In genomic region chr3:45167011-45167911, GRCh38 we compare ENCODE assay signal across 8 cellular contexts. TPM values are rescaled to one million over a fixed set of nuclear protein-coding genes. Genes with fewer than 3 reads are reported as not detected.
DNase-seq lines count a peak whose midpoint lies in the region; ATAC-seq, FAIRE-seq and TF ChIP-seq lines count a peak whose summit lies in the region.

No MANE protein-coding gene starts in this region.

- H4K20me1 ChIP-seq in HepG2 (ENCODE audit: insufficient read depth, low read length) = no peaks in the 10 kb centered on the region

- FAIRE-seq in HepG2 (lab: Jason Lieb, UNC) = no peak

- no peak for TF ChIP-seq RAD21 in HepG2 (CRISPR knock-in tag; IDR thresholded peaks at IDR 0.05)

- no TSS peak for BruUV-seq in HepG2 (replicated peaks; lab: Mats Ljungman, UMichigan)

- peak; percentile 39 for DNase-seq in GF-D8 (lab: John Stamatoyannopoulos, UW)
- peak; percentile 80 for DNase-seq in NCI-H226
- DNase-seq in activated CD4-positive, alpha-beta T cell treated with anti-CD3 and anti-CD28 coated beads, Interleukin-2, amount 10 ng/mL, durations not matched to agents 7 days and 5 days = peak; percentile 89
- peak; percentile 97 for DNase-seq in dedifferentiated amniotic fluid mesenchymal stem cell (ENCODE audit: extremely low spot score)
- DNase-seq in HepG2 (ENCODE audit: low spot score) = no peak
- DNase-seq in stimulated activated CD4-positive, alpha-beta T cell treated with anti-CD3 and anti-CD28 coated beads, Interleukin-4, amount 100 ng/mL, for 1 hour = peak; percentile 83

- no peak overlapping the region for H3K9ac ChIP-seq in HepG2 (ENCODE audit: insufficient read depth, low read depth, low read length)

- H3K27me3 Mint-ChIP-seq in activated CD4-positive, alpha-beta T cell treated with anti-CD3 and anti-CD28 coated beads, Interleukin-2, amount 10 ng/mL, durations not matched to agents 7 days and 5 days = peaks cover 1% of the 10 kb centered on the region

- peaks cover 9% of the 10 kb centered on the region for H3K9me3 Mint-ChIP-seq in activated CD4-positive, alpha-beta T cell treated with anti-CD3 and anti-CD28 coated beads, Interleukin-2, amount 10 ng/mL, durations not matched to agents 7 days and 5 days

- peak overlapping the region; percentile 96 for H3K27ac Mint-ChIP-seq in activated CD4-positive, alpha-beta T cell treated with anti-CD3 and anti-CD28 coated beads, Interleukin-2, amount 10 ng/mL, durations not matched to agents 7 days and 5 days

- 65% methylated on average over 23 of the region's 23 CpGs for WGBS in HepG2 (ENCODE audit: low lambda C conversion rate)

- in situ Hi-C loops in HepG2 (cut with HindIII; ENCODE audit: extremely low pct_ligation_motif_present, low pct_unique_long_range_greater_than_20kb) = no loop called here

- H3K9me3 ChIP-seq in HepG2 (ENCODE audit: low read length) = no peaks in the 10 kb centered on the region

- peaks cover 1 to 5% of the 10 kb centered on the region in 2 experiments; a peak in 2 of 5 replicates for H3K27me3 ChIP-seq in HepG2 (ENCODE audit: control insufficient read depth in 1 of 2, insufficient read depth in 2 of 2, low read length in 2 of 2)

- H3K4me2 ChIP-seq in HepG2 (ENCODE audit: low read depth, low read length) = no peak overlapping the region

- peaks cover 54% of the 10 kb centered on the region for H3K4me1 Mint-ChIP-seq in activated CD4-positive, alpha-beta T cell treated with anti-CD3 and anti-CD28 coated beads, Interleukin-2, amount 10 ng/mL, durations not matched to agents 7 days and 5 days

- no peak for TF ChIP-seq POLR2A in HepG2 (IDR thresholded peaks at IDR 0.05; ENCODE audit: insufficient read depth in 1 of 2, low read depth in 2 of 2, low read length in 2 of 2)

- POLR2A ChIA-PET in activated CD4-positive, alpha-beta T cell treated with anti-CD3 and anti-CD28 coated beads, Interleukin-2, amount 10 ng/mL, durations not matched to agents 7 days and 5 days (lab: Charles Lee) = no interaction called here
- POLR2A ChIA-PET in HepG2 (lab: Yijun Ruan, JAX) = no interaction called here

- ATAC-seq in HG03039 (IDR thresholded peaks at IDR 0.05; ENCODE audit: unreplicated experiment) = peak; percentile 58
- ATAC-seq in HepG2 = no peak
- ATAC-seq in GM21526 (IDR thresholded peaks at IDR 0.05; ENCODE audit: low FRiP score, unreplicated experiment) = no peak

- intact Hi-C loops in HepG2 (cut with micrococcal nuclease; ENCODE audit: unreplicated experiment) = no loop called here

- H3K79me2 ChIP-seq in HepG2 (ENCODE audit: insufficient read depth, low read length) = no peaks in the 10 kb centered on the region

- no peaks in the 10 kb centered on the region for H3K36me3 ChIP-seq in HepG2 (replicated peaks in 1 of 2; ENCODE audit: control insufficient read depth in 1 of 2, insufficient read depth in 2 of 2, low read length in 2 of 2)

- no peak overlapping the region for H3K4me3 ChIP-seq in HepG2 (replicated peaks in 1 of 3; ENCODE audit: insufficient read depth in 1 of 3, low read depth in 2 of 3, low read length in 3 of 3)

- H3K27ac ChIP-seq in HepG2 (ENCODE audit: extremely low read length, insufficient read depth, low read length) = no peak overlapping the region

- CTCF ChIA-PET in activated CD4-positive, alpha-beta T cell treated with anti-CD3 and anti-CD28 coated beads, Interleukin-2, amount 10 ng/mL, durations not matched to agents 7 days and 5 days (lab: Charles Lee) = interaction anchor here (0.6 to 1.7 kb wide), 7 partner anchors 9 to 792 kb away, joined by 3 to 4 read pairs (median 4); no protein-coding TSS in a partner anchor
- CTCF ChIA-PET in HepG2 (lab: Yijun Ruan, JAX; ENCODE audit: low intra/inter-chr PET ratio, low total read pairs) = no interaction called here

- no peak overlapping the region for H2AFZ ChIP-seq in HepG2 (ENCODE audit: low read length)

- no peaks in the 10 kb centered on the region for H3K4me1 ChIP-seq in HepG2 (ENCODE audit: insufficient read depth, low read length)

- H3K4me3 Mint-ChIP-seq in activated CD4-positive, alpha-beta T cell treated with anti-CD3 and anti-CD28 coated beads, Interleukin-2, amount 10 ng/mL, durations not matched to agents 7 days and 5 days = peak overlapping the region; percentile 55

- peaks cover 15% of the 10 kb centered on the region for H3K36me3 Mint-ChIP-seq in activated CD4-positive, alpha-beta T cell treated with anti-CD3 and anti-CD28 coated beads, Interleukin-2, amount 10 ng/mL, durations not matched to agents 7 days and 5 days (ENCODE audit: low read depth)

- TF ChIP-seq EP300 in HepG2 (IDR thresholded peaks at IDR 0.05; ENCODE audit: low read depth in 2 of 2, low read length in 2 of 2) = no peak
- TF ChIP-seq EP300 in HepG2 (CRISPR knock-in tag; IDR thresholded peaks at IDR 0.05; ENCODE audit: borderline replicate concordance) = no peak

- TF ChIP-seq CTCF in HepG2 (CRISPR knock-in tag; IDR thresholded peaks at IDR 0.05) = no peak

TF ChIP-seq in HepG2, 621 proteins besides CTCF, POLR2A, EP300 and RAD21 (continues in another document):
- TF ChIP-seq ZBTB33 (CRISPR knock-in tag; IDR thresholded peaks at IDR 0.05) = 0 out of 2 replicates have a peak, but pooled peaks have one; percentile 34

RNA-seq across cellular contexts. Expression of gene CDCP1, which starts 21.1 kb away (rescaled TPM):
- total RNA-seq in activated CD4-positive, alpha-beta T cell treated with anti-CD3 and anti-CD28 coated beads, Interleukin-2, amount 10 ng/mL, durations not matched to agents 7 days and 5 days = 10 to 100 TPM; 21.7 to 22.2 TPM
- total RNA-seq in HepG2 (2016; rRNA removed; fragmentation: Illumina TruSeq; extraction: Trizol) = 0.14 and 0.18 TPM in 2 replicates
- total RNA-seq in HepG2 (2016; cell fraction: cytosol; rRNA removed; fragmentation: Illumina TruSeq; extraction: Trizol; ENCODE audit: low read depth) = under 0.01 and 0.20 TPM in 2 replicates
- 0.10 and 0.35 TPM in 2 replicates for total RNA-seq in HepG2 (2016; cell fraction: insoluble cytoplasmic fraction; rRNA removed; fragmentation: Illumina TruSeq; extraction: Trizol)
- total RNA-seq in HepG2 (2016; cell fraction: membrane; rRNA removed; fragmentation: Illumina TruSeq; extraction: Trizol) = 0.21 and 0.28 TPM in 2 replicates
- 0.22 and 0.28 TPM in 2 replicates for total RNA-seq in HepG2 (2016; cell fraction: nucleus; rRNA removed; fragmentation: Illumina TruSeq; extraction: Trizol)
- 0.11 and 0.16 TPM in 2 replicates for polyA plus RNA-seq in HepG2 (2011; rRNA removed)
- 0.08 and 0.15 TPM in 2 replicates for polyA plus RNA-seq in HepG2 (2011; cell fraction: cytosol; rRNA removed)
- 0.03 and 0.08 TPM in 2 replicates for polyA plus RNA-seq in HepG2 (2011; cell fraction: nucleus; rRNA removed)
- 0.09 and 0.12 TPM in 2 replicates for polyA plus RNA-seq in HepG2 (2012)
- polyA plus RNA-seq in HepG2 (2016; cell fraction: cytosol; fragmentation: Illumina TruSeq; extraction: Trizol; ENCODE audit: low read depth) = 0.03 and 0.06 TPM in 2 replicates
- 0.08 and 0.19 TPM in 2 replicates for polyA plus RNA-seq in HepG2 (2016; cell fraction: insoluble cytoplasmic fraction; fragmentation: Illumina TruSeq; extraction: Trizol; ENCODE audit: low read depth)
- 0.07 and 0.12 TPM in 2 replicates for polyA plus RNA-seq in HepG2 (2016; cell fraction: membrane; fragmentation: Illumina TruSeq; extraction: Trizol; ENCODE audit: low read depth)
- polyA plus RNA-seq in HepG2 (2016; cell fraction: nucleus; fragmentation: Illumina TruSeq; extraction: Trizol; ENCODE audit: insufficient read depth, low read depth) = 0.34 and 0.37 TPM in 2 replicates
- 0.42 and 6.4 TPM in 2 replicates for polyA minus RNA-seq in HepG2 (2011; rRNA and poly(A)+ RNA removed; ENCODE audit: low replicate concordance)
- 0.10 and 0.18 TPM in 2 replicates for polyA minus RNA-seq in HepG2 (2011; cell fraction: cytosol; rRNA and poly(A)+ RNA removed)
- 0.12 and 0.13 TPM in 2 replicates for polyA minus RNA-seq in HepG2 (2011; cell fraction: nucleus; rRNA and poly(A)+ RNA removed)

RNA-seq across cellular contexts. Expression of gene TMEM158, which starts 58.8 kb away (rescaled TPM):
- total RNA-seq in activated CD4-positive, alpha-beta T cell treated with anti-CD3 and anti-CD28 coated beads, Interleukin-2, amount 10 ng/mL, durations not matched to agents 7 days and 5 days = under 1 TPM; 0.54 to 0.55 TPM
- total RNA-seq in HepG2 (2016; rRNA removed; fragmentation: Illumina TruSeq; extraction: Trizol) = 0.13 TPM in 1 of 2 replicates, not detected in the other
- total RNA-seq in HepG2 (2016; cell fraction: cytosol; rRNA removed; fragmentation: Illumina TruSeq; extraction: Trizol; ENCODE audit: low read depth) = 0.18 and 0.20 TPM in 2 replicates
- total RNA-seq in HepG2 (2016; cell fraction: insoluble cytoplasmic fraction; rRNA removed; fragmentation: Illumina TruSeq; extraction: Trizol) = 0.09 TPM in 1 of 2 replicates, not detected in the other
- total RNA-seq in HepG2 (2016; cell fraction: membrane; rRNA removed; fragmentation: Illumina TruSeq; extraction: Trizol) = 0.38 and 0.59 TPM in 2 replicates
- not detected in 2 replicates for total RNA-seq in HepG2 (2016; cell fraction: nucleus; rRNA removed; fragmentation: Illumina TruSeq; extraction: Trizol)
- polyA plus RNA-seq in HepG2 (2011; rRNA removed) = not detected in 2 replicates
- polyA plus RNA-seq in HepG2 (2011; cell fraction: cytosol; rRNA removed) = 0.04 TPM in 1 of 2 replicates, not detected in the other
- not detected in 2 replicates for polyA plus RNA-seq in HepG2 (2011; cell fraction: nucleus; rRNA removed)
- not detected in 2 replicates for polyA plus RNA-seq in HepG2 (2012)
- polyA plus RNA-seq in HepG2 (2016; cell fraction: cytosol; fragmentation: Illumina TruSeq; extraction: Trizol; ENCODE audit: low read depth) = 0.44 and 0.54 TPM in 2 replicates
- 0.12 and 0.17 TPM in 2 replicates for polyA plus RNA-seq in HepG2 (2016; cell fraction: insoluble cytoplasmic fraction; fragmentation: Illumina TruSeq; extraction: Trizol; ENCODE audit: low read depth)
- polyA plus RNA-seq in HepG2 (2016; cell fraction: membrane; fragmentation: Illumina TruSeq; extraction: Trizol; ENCODE audit: low read depth) = 0.19 and 0.43 TPM in 2 replicates
- polyA plus RNA-seq in HepG2 (2016; cell fraction: nucleus; fragmentation: Illumina TruSeq; extraction: Trizol; ENCODE audit: insufficient read depth, low read depth) = not detected in 2 replicates
- polyA minus RNA-seq in HepG2 (2011; rRNA and poly(A)+ RNA removed; ENCODE audit: low replicate concordance) = 0.65 TPM in 1 of 2 replicates, not detected in the other
- not detected in 2 replicates for polyA minus RNA-seq in HepG2 (2011; cell fraction: cytosol; rRNA and poly(A)+ RNA removed)
- polyA minus RNA-seq in HepG2 (2011; cell fraction: nucleus; rRNA and poly(A)+ RNA removed) = not detected in 2 replicates

Comparison
In these comparisons a context has a peak if more than half of its experiments do, and no peak if none do; other contexts are left out.
1. RNA of gene CDCP1, which starts 21.1 kb away (total RNA-seq): 21.7 to 22.2 TPM in activated CD4-positive, alpha-beta T cell treated with anti-CD3 and anti-CD28 coated beads, Interleukin-2, amount 10 ng/mL, durations not matched to agents 7 days and 5 days; under 0.01 to 0.35 TPM in HepG2; every median in the first group is over 10 times any median in the second.